Comparison of ENCODE assay signal across 28 cellular contexts in genomic region chr17:34641368-34641767, GRCh38.
"Had no signal": no experiment of that assay in that cellular context is flagged by ENCODE, and none has a peak within 500 bp of the region (broad histone marks: within the 10 kb centered on the region; RNA-seq: fewer than 3 reads in every experiment).

No MANE protein-coding gene starts in this region.

- H3K9me3 ChIP-seq: ascending aorta, breast epithelium, esophagus muscularis mucosa, gastrocnemius medialis had no signal

- H3K9me3 Mint-ChIP-seq: activated CD4-positive, alpha-beta T cell treated with anti-CD3 and anti-CD28 coated beads, Interleukin-2, amount 10 ng/mL, durations not matched to agents 7 days and 5 days; activated CD8-positive, alpha-beta T cell treated with anti-CD3 and anti-CD28 coated beads for 36 hours; activated naive CD4-positive, alpha-beta T cell treated with anti-CD3 and anti-CD28 coated beads, Interleukin-2, amount 50 U/mL, for 24 hours; activated naive CD8-positive, alpha-beta T cell treated with anti-CD3 and anti-CD28 coated beads, Interleukin-2, amount 10 ng/mL, durations not matched to agents 7 days and 5 days; activated T-cell treated with anti-CD3 and anti-CD28 coated beads, Interleukin-2, amount 50 U/mL, for 4 hours; activated T-helper 17 cell treated with anti-CD3 and anti-CD28 coated beads, Interleukin-2, amount 50 U/mL, for 72 hours; brain; effector memory CD8-positive, alpha-beta T cell had no signal

- H3K36me3 ChIP-seq: ascending aorta, breast epithelium, cardiac muscle cell, esophagus muscularis mucosa, gastrocnemius medialis had no signal

- H3K27ac Mint-ChIP-seq: activated CD4-positive, alpha-beta T cell treated with anti-CD3 and anti-CD28 coated beads, Interleukin-2, amount 10 ng/mL, durations not matched to agents 7 days and 5 days; activated CD8-positive, alpha-beta T cell treated with anti-CD3 and anti-CD28 coated beads for 36 hours; activated naive CD4-positive, alpha-beta T cell treated with anti-CD3 and anti-CD28 coated beads, Interleukin-2, amount 50 U/mL, for 24 hours; activated naive CD8-positive, alpha-beta T cell treated with anti-CD3 and anti-CD28 coated beads, Interleukin-2, amount 10 ng/mL, durations not matched to agents 7 days and 5 days; activated T-helper 17 cell treated with anti-CD3 and anti-CD28 coated beads, Interleukin-2, amount 50 U/mL, for 72 hours; effector memory CD8-positive, alpha-beta T cell had no signal

- H3K4me3 Mint-ChIP-seq: activated CD4-positive, alpha-beta T cell treated with anti-CD3 and anti-CD28 coated beads, Interleukin-2, amount 10 ng/mL, durations not matched to agents 7 days and 5 days; activated CD8-positive, alpha-beta T cell treated with anti-CD3 and anti-CD28 coated beads for 36 hours; activated naive CD4-positive, alpha-beta T cell treated with anti-CD3 and anti-CD28 coated beads, Interleukin-2, amount 50 U/mL, for 24 hours; activated naive CD8-positive, alpha-beta T cell treated with anti-CD3 and anti-CD28 coated beads, Interleukin-2, amount 10 ng/mL, durations not matched to agents 7 days and 5 days; activated T-cell treated with anti-CD3 and anti-CD28 coated beads, Interleukin-2, amount 50 U/mL, for 4 hours; activated T-helper 17 cell treated with anti-CD3 and anti-CD28 coated beads, Interleukin-2, amount 50 U/mL, for 72 hours; brain; effector memory CD8-positive, alpha-beta T cell had no signal

- DNase-seq: activated CD4-positive, alpha-beta T cell treated with anti-CD3 and anti-CD28 coated beads for 1 hour; activated CD4-positive, alpha-beta T cell treated with anti-CD3 and anti-CD28 coated beads for 4 hours; activated CD4-positive, alpha-beta T cell treated with anti-CD3 and anti-CD28 coated beads, Interleukin-2, amount 10 ng/mL, durations not matched to agents 7 days and 5 days; activated CD4-positive, alpha-beta T cell treated with anti-CD3 and anti-CD28 coated beads, Interleukin-2, amount 50 U/mL, for 4 hours; activated CD4-positive, CD25-positive, alpha-beta regulatory T cell; activated CD8-positive, alpha-beta memory T cell treated with anti-CD3 and anti-CD28 coated beads for 24 hours; activated CD8-positive, alpha-beta T cell treated with anti-CD3 and anti-CD28 coated beads for 36 hours; activated effector memory CD4-positive, alpha-beta T cell treated with Interleukin-2 at 50 U/mL for 16 hours; activated gamma-delta T cell treated with Interleukin-2 at 50 U/mL for 16 hours; activated naive CD4-positive, alpha-beta T cell treated with Interleukin-2 at 50 U/mL for 16 hours; activated naive CD8-positive, alpha-beta T cell treated with anti-CD3 and anti-CD28 coated beads, Interleukin-2, amount 10 ng/mL, durations not matched to agents 7 days and 5 days; activated T-cell treated with anti-CD3 and anti-CD28 coated beads, Interleukin-2, amount 50 U/mL, for 4 hours; central memory CD4-positive, alpha-beta T cell; cortex of kidney; dermis blood vessel endothelial cell; effector CD4-positive, alpha-beta T cell; effector memory CD8-positive, alpha-beta T cell; erythroblast; foreskin keratinocyte; gastrocnemius medialis; T-helper 2 cell had no signal

- H3K27me3 ChIP-seq: ascending aorta, cardiac muscle cell had no signal

- H3K4me3 ChIP-seq: ascending aorta, breast epithelium, cardiac muscle cell, esophagus muscularis mucosa, gastrocnemius medialis had no signal

- H3K4me1 Mint-ChIP-seq: activated naive CD8-positive, alpha-beta T cell treated with anti-CD3 and anti-CD28 coated beads, Interleukin-2, amount 10 ng/mL, durations not matched to agents 7 days and 5 days; activated T-helper 17 cell treated with anti-CD3 and anti-CD28 coated beads, Interleukin-2, amount 50 U/mL, for 72 hours had no signal

- ATAC-seq: activated CD8-positive, alpha-beta T cell treated with anti-CD3 and anti-CD28 coated beads for 36 hours; activated T-cell treated with anti-CD3 and anti-CD28 coated beads, Interleukin-2, amount 50 U/mL, for 4 hours; activated T-helper 17 cell treated with anti-CD3 and anti-CD28 coated beads, Interleukin-2, amount 50 U/mL, for 72 hours; effector memory CD8-positive, alpha-beta T cell; foreskin keratinocyte; gastrocnemius medialis had no signal

- H3K27ac ChIP-seq: ascending aorta, breast epithelium, cardiac muscle cell, esophagus muscularis mucosa, foreskin keratinocyte, gastrocnemius medialis had no signal

- H3K4me1 ChIP-seq: breast epithelium, foreskin keratinocyte, gastrocnemius medialis had no signal

- H3K36me3 Mint-ChIP-seq: activated naive CD4-positive, alpha-beta T cell treated with anti-CD3 and anti-CD28 coated beads, Interleukin-2, amount 50 U/mL, for 24 hours; activated naive CD8-positive, alpha-beta T cell treated with anti-CD3 and anti-CD28 coated beads, Interleukin-2, amount 10 ng/mL, durations not matched to agents 7 days and 5 days; brain had no signal
